ENCODE assay signal across 15 cellular contexts in genomic region chr10:109701583-109702215, GRCh38.
"Had no signal": no experiment of that assay in that cellular context is flagged by ENCODE, and none has a peak within 500 bp of the region (broad histone marks: within the 10 kb centered on the region; RNA-seq: fewer than 3 reads in every experiment).

No MANE protein-coding gene starts in this region.

- DNase-seq: cerebellar nuclear complex; dermis blood vessel endothelial cell; foreskin keratinocyte; head of caudate nucleus; hippocampal formation; kidney glomerular epithelial cell; naive thymus-derived CD8-positive, alpha-beta T cell; nucleus accumbens; pancreas; right cardiac atrium; stimulated activated CD4-positive, alpha-beta T cell treated with anti-CD3 and anti-CD28 coated beads, Interleukin-2, amount 100 ng/mL, for 48 hours; stimulated activated naive CD4-positive, alpha-beta T cell treated with Interleukin-2 at 50 U/mL for 16 hours; uterus had no signal

- H3K4me1 ChIP-seq: foreskin keratinocyte, uterus had no signal

- H3K27me3 ChIP-seq: foreskin keratinocyte, pancreas, uterus had no signal

- FAIRE-seq: islet of Langerhans, pancreas had no signal

- H3K27ac ChIP-seq: foreskin keratinocyte, pancreas, uterus had no signal

- H3K36me3 ChIP-seq: pancreas, uterus had no signal

- H3K9me3 ChIP-seq: pancreas, uterus had no signal

- H3K4me3 ChIP-seq: pancreas, smooth muscle cell, uterus had no signal
